ENCODE assay signal across 26 cellular contexts in genomic region chr7:25430200-25430953, GRCh38.
DNase-seq lines count a peak whose midpoint lies in the region; ATAC-seq, FAIRE-seq and TF ChIP-seq lines count a peak whose summit lies in the region.
"Had no signal": no experiment of that assay in that cellular context is flagged by ENCODE, and none has a peak within 500 bp of the region (broad histone marks: within the 10 kb centered on the region; RNA-seq: fewer than 3 reads in every experiment).

No MANE protein-coding gene starts in this region.

- H2AFZ ChIP-seq in HepG2 (ENCODE audit: low read length), result no peak overlapping the region
- H2AFZ ChIP-seq: GM23338 had no signal

- H3K9ac ChIP-seq in liver (ENCODE audit: low read depth in 1 of 2, low read length in 2 of 2) (no peak overlapping the region), HepG2 (ENCODE audit: insufficient read depth, low read depth, low read length) (no peak overlapping the region), subcutaneous abdominal adipose tissue (ENCODE audit: low read length in 5 of 5) (peak overlapping the region in 2 of 5 donors; percentile 6 to 17)

- no peak for TF ChIP-seq EP300 in HepG2 (IDR thresholded peaks at IDR 0.05; ENCODE audit: low read depth in 2 of 2, low read length in 2 of 2)
- TF ChIP-seq EP300 in HepG2 (CRISPR knock-in tag; IDR thresholded peaks at IDR 0.05; ENCODE audit: borderline replicate concordance), result no peak

- ATAC-seq in HepG2 (no peak), GM21447 (IDR thresholded peaks at IDR 0.05; ENCODE audit: unreplicated experiment) (no peak)
- ATAC-seq: GM23338 had no signal

- no peak for FAIRE-seq in HepG2 (lab: Jason Lieb, UNC)
- FAIRE-seq: GM12892, RCC 7860 had no signal

- H3K27me3 ChIP-seq in liver (ENCODE audit: control insufficient read depth in 4 of 4, insufficient read depth in 4 of 4, low read length in 3 of 4) (no peaks in the 10 kb centered on the region), HepG2 (ENCODE audit: control insufficient read depth in 1 of 2, insufficient read depth in 2 of 2, low read length in 2 of 2) (0 out of 5 replicates have a peak, but pooled peaks cover 0 to 2% of the 10 kb centered on the region in 2 experiments), subcutaneous abdominal adipose tissue (ENCODE audit: control insufficient read depth in 5 of 5, insufficient read depth in 4 of 5, low read length in 5 of 5) (no peaks in the 10 kb centered on the region), vagina (no peaks in the 10 kb centered on the region)

- TF ChIP-seq RAD21 in liver (IDR thresholded peaks at IDR 0.05), result no peak
- no peak for TF ChIP-seq RAD21 in HepG2 (CRISPR knock-in tag; IDR thresholded peaks at IDR 0.05)

- CTCF ChIA-PET in HepG2 (lab: Yijun Ruan, JAX; ENCODE audit: low intra/inter-chr PET ratio, low total read pairs), result no interaction called here

- H3K4me3 ChIP-seq in liver (ENCODE audit: low read depth in 1 of 3, low read length in 3 of 3) (no peak overlapping the region), HepG2 (replicated peaks in 1 of 3; ENCODE audit: insufficient read depth in 1 of 3, low read depth in 2 of 3, low read length in 3 of 3) (no peak overlapping the region), subcutaneous abdominal adipose tissue (ENCODE audit: low read depth in 1 of 5, low read length in 5 of 5) (no peak overlapping the region), vagina (no peak overlapping the region)
- H3K4me3 ChIP-seq: GM23338 had no signal

- POLR2A ChIA-PET in HepG2 (lab: Yijun Ruan, JAX), result no interaction called here

- H3K9me3 ChIP-seq in liver (ENCODE audit: control insufficient read depth in 4 of 4, low read length in 3 of 4), result no peaks in the 10 kb centered on the region
- no peaks in the 10 kb centered on the region for H3K9me3 ChIP-seq in HepG2 (ENCODE audit: low read length)
- H3K9me3 ChIP-seq in subcutaneous abdominal adipose tissue (ENCODE audit: control insufficient read depth in 5 of 5, low read length in 5 of 5), result no peaks in the 10 kb centered on the region
- H3K9me3 ChIP-seq in vagina, result no peaks in the 10 kb centered on the region

- H4K20me1 ChIP-seq in HepG2 (ENCODE audit: insufficient read depth, low read length), result no peaks in the 10 kb centered on the region

- in situ Hi-C loops in HepG2 (cut with HindIII; ENCODE audit: extremely low pct_ligation_motif_present, low pct_unique_long_range_greater_than_20kb), result no loop called here

- no peak overlapping the region for H3K4me2 ChIP-seq in HepG2 (ENCODE audit: low read depth, low read length)
- H3K4me2 ChIP-seq: GM23338 had no signal

- BruUV-seq in HepG2 (replicated peaks; lab: Mats Ljungman, UMichigan), result no TSS peak

- no peak for TF ChIP-seq POLR2A in HepG2 (IDR thresholded peaks at IDR 0.05; ENCODE audit: insufficient read depth in 1 of 2, low read depth in 2 of 2, low read length in 2 of 2)
- no peak for TF ChIP-seq POLR2A in vagina (IDR thresholded peaks at IDR 0.05)

- WGBS in liver, result 77% methylated on average over 9 of the region's 9 CpGs
- 34% methylated on average over 9 of the region's 9 CpGs for WGBS in HepG2 (ENCODE audit: low lambda C conversion rate)

- TF ChIP-seq CTCF in liver (IDR thresholded peaks at IDR 0.05; ENCODE audit: low read depth, low read length, missing input control), result no peak
- no peak for TF ChIP-seq CTCF in HepG2 (CRISPR knock-in tag; IDR thresholded peaks at IDR 0.05)
- no peak for TF ChIP-seq CTCF in vagina (IDR thresholded peaks at IDR 0.05)

- no peaks in the 10 kb centered on the region for H3K79me2 ChIP-seq in HepG2 (ENCODE audit: insufficient read depth, low read length)

- DNase-seq in HepG2 (ENCODE audit: low spot score) (no peak), fibroblast of peridontal ligament (ENCODE audit: extremely low read depth) (peak; percentile 4), vagina (ENCODE audit: extremely low spot score in 2 of 2) (no peak), retina (no peak), KG1 (lab: John Stamatoyannopoulos, UW) (no peak)
- DNase-seq: 8988T, ACHN, Calu3, DMS153, DND-41, H9, Karpas-422, MV-4-11, NCI-H1105, NCI-H1436 treated with DMSO at 0.1 percent for 48 hours, NCI-H1930, NCI-H446, NCI-H524 treated with DMSO at 0.1 percent for 48 hours, NCI-H774, SIG-M5 had no signal

- H3K4me1 ChIP-seq in liver (ENCODE audit: control insufficient read depth in 4 of 4, insufficient read depth in 4 of 4, low read length in 3 of 4) (peaks cover 0 to 5% (median 1%) of the 10 kb centered on the region in 4 donors), HepG2 (ENCODE audit: insufficient read depth, low read length) (peaks cover 12% of the 10 kb centered on the region), subcutaneous abdominal adipose tissue (ENCODE audit: control insufficient read depth in 5 of 5, insufficient read depth in 5 of 5, low read length in 5 of 5) (peaks cover 0 to 25% (median 21%) of the 10 kb centered on the region in 5 donors), vagina (peaks cover 12% of the 10 kb centered on the region)

- peak overlapping the region; percentile 52 to 55 for H3K27ac ChIP-seq in liver (ENCODE audit: low read depth in 1 of 2, low read length in 2 of 2)
- no peak overlapping the region for H3K27ac ChIP-seq in HepG2 (ENCODE audit: extremely low read length, insufficient read depth, low read length)
- H3K27ac ChIP-seq in subcutaneous abdominal adipose tissue (ENCODE audit: low read depth, low read length), result peak overlapping the region; percentile 80
- peak overlapping the region; percentile 23 for H3K27ac ChIP-seq in vagina

- intact Hi-C loops in HepG2 (cut with micrococcal nuclease; ENCODE audit: unreplicated experiment) (no loop called here), vagina (cut with DNase I) (no loop called here)

- H3K36me3 ChIP-seq in liver (ENCODE audit: control insufficient read depth in 4 of 4, insufficient read depth in 3 of 4, low read depth in 1 of 4, low read length in 3 of 4) (no peaks in the 10 kb centered on the region), HepG2 (replicated peaks in 1 of 2; ENCODE audit: control insufficient read depth in 1 of 2, insufficient read depth in 2 of 2, low read length in 2 of 2) (no peaks in the 10 kb centered on the region), subcutaneous abdominal adipose tissue (ENCODE audit: control insufficient read depth in 5 of 5, insufficient read depth in 5 of 5, low read length in 5 of 5) (no peaks in the 10 kb centered on the region), vagina (no peaks in the 10 kb centered on the region)

TF ChIP-seq in liver, 16 proteins besides CTCF, POLR2A, EP300 and RAD21 (continues in another document):
- TF ChIP-seq RXRA (IDR thresholded peaks at IDR 0.05) (no peak), JUND (IDR thresholded peaks at IDR 0.05) (no peak), SP1 (IDR thresholded peaks at IDR 0.05) (no peak), HNF4G (IDR thresholded peaks at IDR 0.05) (no peak)
- TF ChIP-seq, protein P1, sequence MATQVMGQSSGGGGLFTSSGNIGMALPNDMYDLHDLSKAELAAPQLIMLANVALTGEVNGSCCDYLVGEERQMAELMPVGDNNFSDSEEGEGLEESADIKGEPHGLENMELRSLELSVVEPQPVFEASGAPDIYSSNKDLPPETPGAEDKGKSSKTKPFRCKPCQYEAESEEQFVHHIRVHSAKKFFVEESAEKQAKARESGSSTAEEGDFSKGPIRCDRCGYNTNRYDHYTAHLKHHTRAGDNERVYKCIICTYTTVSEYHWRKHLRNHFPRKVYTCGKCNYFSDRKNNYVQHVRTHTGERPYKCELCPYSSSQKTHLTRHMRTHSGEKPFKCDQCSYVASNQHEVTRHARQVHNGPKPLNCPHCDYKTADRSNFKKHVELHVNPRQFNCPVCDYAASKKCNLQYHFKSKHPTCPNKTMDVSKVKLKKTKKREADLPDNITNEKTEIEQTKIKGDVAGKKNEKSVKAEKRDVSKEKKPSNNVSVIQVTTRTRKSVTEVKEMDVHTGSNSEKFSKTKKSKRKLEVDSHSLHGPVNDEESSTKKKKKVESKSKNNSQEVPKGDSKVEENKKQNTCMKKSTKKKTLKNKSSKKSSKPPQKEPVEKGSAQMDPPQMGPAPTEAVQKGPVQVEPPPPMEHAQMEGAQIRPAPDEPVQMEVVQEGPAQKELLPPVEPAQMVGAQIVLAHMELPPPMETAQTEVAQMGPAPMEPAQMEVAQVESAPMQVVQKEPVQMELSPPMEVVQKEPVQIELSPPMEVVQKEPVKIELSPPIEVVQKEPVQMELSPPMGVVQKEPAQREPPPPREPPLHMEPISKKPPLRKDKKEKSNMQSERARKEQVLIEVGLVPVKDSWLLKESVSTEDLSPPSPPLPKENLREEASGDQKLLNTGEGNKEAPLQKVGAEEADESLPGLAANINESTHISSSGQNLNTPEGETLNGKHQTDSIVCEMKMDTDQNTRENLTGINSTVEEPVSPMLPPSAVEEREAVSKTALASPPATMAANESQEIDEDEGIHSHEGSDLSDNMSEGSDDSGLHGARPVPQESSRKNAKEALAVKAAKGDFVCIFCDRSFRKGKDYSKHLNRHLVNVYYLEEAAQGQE (IDR thresholded peaks at IDR 0.05), result no peak

TF ChIP-seq in HepG2, 621 proteins besides CTCF, POLR2A, EP300 and RAD21:
- TF ChIP-seq PREB (CRISPR knock-in tag; IDR thresholded peaks at IDR 0.05), result no peak
- no peak for TF ChIP-seq MTF2 (CRISPR knock-in tag; IDR thresholded peaks at IDR 0.05; ENCODE audit: borderline replicate concordance)
- no peak for TF ChIP-seq PCBP1 (IDR thresholded peaks at IDR 0.05; ENCODE audit: borderline replicate concordance, low read depth, low read length)
- TF ChIP-seq ZBTB21 (CRISPR knock-in tag; IDR thresholded peaks at IDR 0.05), result no peak
- no peak for TF ChIP-seq ATF7-NPFF (CRISPR knock-in tag; IDR thresholded peaks at IDR 0.05; ENCODE audit: low read depth)
- no peak for TF ChIP-seq THAP7 (CRISPR knock-in tag; IDR thresholded peaks at IDR 0.05)
- TF ChIP-seq LCORL (IDR thresholded peaks at IDR 0.05), result no peak
- no peak for TF ChIP-seq LCORL (CRISPR knock-in tag; IDR thresholded peaks at IDR 0.05)
- TF ChIP-seq GABPB1 (CRISPR knock-in tag; IDR thresholded peaks at IDR 0.05), result no peak
